Comparison of ENCODE assay signal across 11 cellular contexts in the genomic region with DNA sequence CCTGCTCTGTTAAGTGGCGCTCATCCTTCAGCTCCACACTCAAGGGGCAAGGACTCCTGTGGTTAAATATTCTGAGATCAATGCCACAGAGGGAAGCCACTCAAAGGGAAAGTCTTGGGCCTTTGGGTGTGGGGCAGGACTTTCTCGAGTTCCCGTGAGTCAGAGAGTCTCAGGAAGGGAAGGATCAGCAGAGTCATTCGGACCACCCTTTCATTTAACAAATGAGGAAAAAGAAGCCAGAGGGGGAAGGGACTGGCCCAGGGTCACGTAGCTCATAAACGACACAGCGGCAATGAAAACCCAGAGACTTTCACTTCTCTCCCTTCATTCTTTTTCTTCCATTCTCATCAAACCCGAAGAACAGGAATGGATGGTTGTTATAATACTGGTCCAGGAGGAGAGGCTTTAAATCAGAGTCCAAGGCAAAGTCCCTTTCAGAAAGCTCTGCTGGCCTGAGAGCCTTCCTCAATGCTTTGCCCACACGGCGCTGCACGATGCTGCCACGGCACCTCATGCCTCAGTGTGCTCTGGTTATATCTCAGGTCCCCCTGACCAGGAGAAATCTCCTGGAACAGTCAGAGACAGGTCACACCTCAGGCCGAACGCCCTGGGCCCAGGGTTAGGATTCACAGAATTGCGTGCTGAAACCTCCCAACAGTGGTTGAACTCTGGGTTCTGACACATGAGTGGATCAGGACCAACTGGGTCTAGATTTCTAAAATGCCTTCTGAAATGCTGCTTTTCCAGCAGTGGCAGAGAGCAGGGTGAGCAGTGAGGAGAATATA.
DNase-seq lines count a peak whose midpoint lies in the region; ATAC-seq and TF ChIP-seq lines count a peak whose summit lies in the region.
"Had no signal": no experiment of that assay in that cellular context is flagged by ENCODE, and none has a peak within 500 bp of the region (broad histone marks: within the 10 kb centered on the region; RNA-seq: fewer than 3 reads in every experiment).

No MANE protein-coding gene starts in this region.

- no peaks in the 10 kb centered on the region for H3K27me3 ChIP-seq in colonic mucosa
- no peaks in the 10 kb centered on the region for H3K27me3 ChIP-seq in esophagus muscularis mucosa

- H3K36me3 ChIP-seq in colonic mucosa (no peaks in the 10 kb centered on the region), esophagus muscularis mucosa (no peaks in the 10 kb centered on the region)

- H3K4me1 Mint-ChIP-seq in naive B cell: peaks cover 53 to 75% (median 67%) of the 10 kb centered on the region in 3 donors

- DNase-seq in HT1080 (ENCODE audit: low read depth): peak; percentile 84
- DNase-seq in MV-4-11 (lab: John Stamatoyannopoulos, UW): peak; percentile 79
- DNase-seq in colonic mucosa: peak; percentile 54
- no peak for DNase-seq in naive B cell
- no peak for DNase-seq in NCI-H510A (lab: John Stamatoyannopoulos, UW)
- DNase-seq in GOT3 (lab: John Stamatoyannopoulos, UW): no peak
- no peak for DNase-seq in esophagus muscularis mucosa (ENCODE audit: extremely low spot score)
- DNase-seq: activated T-cell treated with anti-CD3 and anti-CD28 coated beads, Interleukin-2, amount 50 U/mL, for 72 hours; NCI-H2227 treated with DMSO at 0.1 percent for 48 hours had no signal

- peak overlapping the region; percentile 44 to 99 (median 88) for H3K27ac Mint-ChIP-seq in naive B cell
- H3K27ac Mint-ChIP-seq: activated naive CD4-positive, alpha-beta T cell treated with anti-CD3 and anti-CD28 coated beads, Interleukin-2, amount 50 U/mL, for 24 hours; activated T-cell treated with anti-CD3 and anti-CD28 coated beads, Interleukin-2, amount 50 U/mL, for 72 hours had no signal

- H3K36me3 Mint-ChIP-seq in naive B cell: no peaks in the 10 kb centered on the region
- H3K36me3 Mint-ChIP-seq: activated naive CD4-positive, alpha-beta T cell treated with anti-CD3 and anti-CD28 coated beads, Interleukin-2, amount 50 U/mL, for 24 hours had no signal

- intact Hi-C loops in colonic mucosa (cut with DNase I): loop anchor here (5.0 kb wide), 1 partner anchor 134 kb away; no protein-coding TSS in a partner anchor
- intact Hi-C loops in esophagus muscularis mucosa (cut with DNase I): no loop called here

- H3K27me3 Mint-ChIP-seq in naive B cell: no peaks in the 10 kb centered on the region

- peak overlapping the region; percentile 13 to 26 for H3K9ac ChIP-seq in colonic mucosa (ENCODE audit: low read depth in 2 of 2, low read length in 2 of 2)

- no peak overlapping the region for H3K4me3 ChIP-seq in colonic mucosa
- H3K4me3 ChIP-seq in esophagus muscularis mucosa: no peak overlapping the region

- H3K27ac ChIP-seq in colonic mucosa: no peak overlapping the region
- H3K27ac ChIP-seq in esophagus muscularis mucosa (replicated peaks in 1 of 4): no peak overlapping the region

- H3K4me1 ChIP-seq in colonic mucosa (peaks cover 12% of the 10 kb centered on the region), esophagus muscularis mucosa (peaks cover 9 to 15% (median 11%) of the 10 kb centered on the region in 4 donors)

- no peak for ATAC-seq in naive B cell (ENCODE audit: low read depth in 2 of 2)
- ATAC-seq in HG02610 (IDR thresholded peaks at IDR 0.05; ENCODE audit: unreplicated experiment): no peak
- ATAC-seq: activated T-cell treated with anti-CD3 and anti-CD28 coated beads, Interleukin-2, amount 50 U/mL, for 72 hours had no signal

- 88% methylated on average over 12 of the region's 15 CpGs for WGBS in esophagus muscularis mucosa

- TF ChIP-seq EP300 in esophagus muscularis mucosa (IDR thresholded peaks at IDR 0.05): no peak

- TF ChIP-seq CTCF in colonic mucosa (IDR thresholded peaks at IDR 0.05) (no peak), esophagus muscularis mucosa (IDR thresholded peaks at IDR 0.05) (no peak)

- H3K9me3 ChIP-seq in colonic mucosa: no peaks in the 10 kb centered on the region
- no peaks in the 10 kb centered on the region for H3K9me3 ChIP-seq in esophagus muscularis mucosa

- TF ChIP-seq POLR2A in esophagus muscularis mucosa (IDR thresholded peaks at IDR 0.05; ENCODE audit: low read depth): no peak

- H3K9me3 Mint-ChIP-seq in naive B cell: peaks cover 0 to 4% (median 0%) of the 10 kb centered on the region in 7 donors
- H3K9me3 Mint-ChIP-seq: activated naive CD4-positive, alpha-beta T cell treated with anti-CD3 and anti-CD28 coated beads, Interleukin-2, amount 50 U/mL, for 24 hours had no signal

- H3K4me3 Mint-ChIP-seq in naive B cell: peak overlapping the region in 7 of 8 donors; percentile 9 to 83 (median 67)
- H3K4me3 Mint-ChIP-seq: activated naive CD4-positive, alpha-beta T cell treated with anti-CD3 and anti-CD28 coated beads, Interleukin-2, amount 50 U/mL, for 24 hours; activated T-cell treated with anti-CD3 and anti-CD28 coated beads, Interleukin-2, amount 50 U/mL, for 72 hours had no signal

Comparison
In these comparisons a context has a peak if more than half of its experiments do, and no peak if none do; other contexts are left out.
1. DNase-seq: peak in HT1080 (single experiment), MV-4-11 (single experiment) and colonic mucosa (single experiment); none in naive B cell (single experiment), NCI-H510A (single experiment), GOT3 (single experiment) and esophagus muscularis mucosa (single experiment).